8 cellular contexts compared by ENCODE assay signal in genomic region chr14:61269321-61270083, GRCh38. TPM values are rescaled to one million over a fixed set of nuclear protein-coding genes. Genes with fewer than 3 reads are reported as not detected.
DNase-seq lines count a peak whose midpoint lies in the region; TF ChIP-seq lines count a peak whose summit lies in the region.

No MANE protein-coding gene starts in this region.

- H3K27ac ChIP-seq in parathyroid adenoma = no peak overlapping the region
- no peak overlapping the region for H3K27ac ChIP-seq in tibial artery

- H3K4me2 ChIP-seq in parathyroid adenoma (ENCODE audit: low read length) = peak overlapping the region; percentile 99

- POLR2A ChIA-PET in HEK293T (lab: Yijun Ruan, JAX) = no interaction called here

- peak overlapping the region; percentile 76 for H2AFZ ChIP-seq in parathyroid adenoma

- intact Hi-C loops in activated naive CD4-positive, alpha-beta T cell treated with anti-CD3 and anti-CD28 coated beads for 36 hours (cut with micrococcal nuclease) = loop anchor here (1.0 kb wide), 4 partner anchors 10 to 858 kb away; no protein-coding TSS in a partner anchor
- intact Hi-C loops in tibial artery (cut with DNase I; ENCODE audit: low total_unique reads) = loop anchor here (2.0 kb wide), 1 partner anchor 17 kb away; no protein-coding TSS in a partner anchor

- H3K36me3 ChIP-seq in parathyroid adenoma (ENCODE audit: control insufficient read depth, insufficient read depth, low read length) (no peaks in the 10 kb centered on the region), tibial artery (no peaks in the 10 kb centered on the region)

- no peaks in the 10 kb centered on the region for H3K79me2 ChIP-seq in parathyroid adenoma

- H3K36me3 Mint-ChIP-seq in activated naive CD4-positive, alpha-beta T cell treated with anti-CD3 and anti-CD28 coated beads for 36 hours (ENCODE audit: low read depth) = no peaks in the 10 kb centered on the region

- DNase-seq in GM03348 (ENCODE audit: low spot score) (peak; percentile 78), HEK293T (ENCODE audit: extremely low spot score) (peak; percentile 72), MV-4-11 (lab: John Stamatoyannopoulos, UW) (peak; percentile 44), SK-N-DZ (ENCODE audit: low spot score) (peak; percentile 62), glomerular endothelial cell (ENCODE audit: extremely low read depth, low read depth, low spot score) (peak; percentile 55), tibial artery (peak; percentile 81 to 85)
- peak; percentile 91 for DNase-seq in activated naive CD4-positive, alpha-beta T cell treated with anti-CD3 and anti-CD28 coated beads for 36 hours

- H3K27ac Mint-ChIP-seq in activated naive CD4-positive, alpha-beta T cell treated with anti-CD3 and anti-CD28 coated beads for 36 hours = no peak overlapping the region

- TF ChIP-seq CTCF in parathyroid adenoma (IDR thresholded peaks at IDR 0.05) (peak; percentile 80), tibial artery (IDR thresholded peaks at IDR 0.05) (peak; percentile 75 to 86)

- H3K9me3 Mint-ChIP-seq in activated naive CD4-positive, alpha-beta T cell treated with anti-CD3 and anti-CD28 coated beads for 36 hours = no peaks in the 10 kb centered on the region

- no peak overlapping the region for H3K9ac ChIP-seq in parathyroid adenoma

- CTCF ChIA-PET in HEK293T (lab: Yijun Ruan, JAX) = interaction anchor here (0.5 to 0.9 kb wide), 4 partner anchors 12 to 1180 kb away, joined by 3 read pairs; no protein-coding TSS in a partner anchor
- CTCF ChIA-PET in activated naive CD4-positive, alpha-beta T cell treated with anti-CD3 and anti-CD28 coated beads for 36 hours (lab: Charles Lee) = interaction anchor here (0.6 to 5.3 kb wide), 17 partner anchors 11 to 995 kb away, joined by 3 to 44 read pairs (median 3); partner anchors contain the start of gene TMEM30B

- H3K27me3 ChIP-seq in parathyroid adenoma (ENCODE audit: control insufficient read depth, insufficient read depth, low read length) (no peaks in the 10 kb centered on the region), tibial artery (peaks cover 0 to 4% of the 10 kb centered on the region in 2 donors)

- H3K27me3 Mint-ChIP-seq in activated naive CD4-positive, alpha-beta T cell treated with anti-CD3 and anti-CD28 coated beads for 36 hours (ENCODE audit: low read depth) = peaks cover 10% of the 10 kb centered on the region

- peak overlapping the region; percentile 67 for H3K4me3 Mint-ChIP-seq in activated naive CD4-positive, alpha-beta T cell treated with anti-CD3 and anti-CD28 coated beads for 36 hours

- no peaks in the 10 kb centered on the region for H3K4me1 Mint-ChIP-seq in activated naive CD4-positive, alpha-beta T cell treated with anti-CD3 and anti-CD28 coated beads for 36 hours (ENCODE audit: low read depth)

- no peaks in the 10 kb centered on the region for H3K9me3 ChIP-seq in parathyroid adenoma (ENCODE audit: control insufficient read depth, low read length)
- H3K9me3 ChIP-seq in tibial artery = no peaks in the 10 kb centered on the region

- H3K4me1 ChIP-seq in parathyroid adenoma (peaks cover 2% of the 10 kb centered on the region), tibial artery (peaks cover 0 to 26% (median 1%) of the 10 kb centered on the region in 4 donors)

- H3K4me3 ChIP-seq in parathyroid adenoma (ENCODE audit: low read depth, low read length) (peak overlapping the region; percentile 61), tibial artery (peak overlapping the region; percentile 27 to 48)

TF ChIP-seq in HEK293T, 16 proteins besides CTCF, POLR2A, EP300 and RAD21:
- TF ChIP-seq FOXM1 (IDR thresholded peaks at IDR 0.05; ENCODE audit: borderline replicate concordance) (no peak), SUZ12 (IDR thresholded peaks at IDR 0.05) (no peak), HDGF (IDR thresholded peaks at IDR 0.05; ENCODE audit: borderline replicate concordance) (no peak), CTBP1 (IDR thresholded peaks at IDR 0.05; ENCODE audit: borderline replicate concordance) (no peak), FOXK2 (IDR thresholded peaks at IDR 0.05) (no peak), SP1 (IDR thresholded peaks at IDR 0.05) (no peak)
TF ChIP-seq in HEK293T: peak in this region for 0.

RNA-seq across cellular contexts. Expression of gene TMEM30B, which starts 11.6 kb away (rescaled TPM):
- not detected in 2 replicates for polyA plus RNA-seq in SK-N-DZ (2014; cell fraction: cytosol; rRNA removed)
- not detected in 2 replicates for polyA plus RNA-seq in SK-N-DZ (2014; cell fraction: nucleus; rRNA removed)
- 1 to 10 TPM; 2.8 to 3.0 TPM for total RNA-seq in activated naive CD4-positive, alpha-beta T cell treated with anti-CD3 and anti-CD28 coated beads for 36 hours
- total RNA-seq in glomerular endothelial cell = 0.12 and 0.34 TPM in 2 replicates

RNA-seq across cellular contexts. Expression of gene PRKCH, which starts 51.9 kb away (rescaled TPM):
- polyA plus RNA-seq in SK-N-DZ (2014; cell fraction: cytosol; rRNA removed) = 0.25 and 0.28 TPM in 2 replicates
- polyA plus RNA-seq in SK-N-DZ (2014; cell fraction: nucleus; rRNA removed) = 3.3 TPM in 1 of 2 replicates, not detected in the other
- 100 to 1,000 TPM; 149 to 158 TPM for total RNA-seq in activated naive CD4-positive, alpha-beta T cell treated with anti-CD3 and anti-CD28 coated beads for 36 hours
- 117 and 147 TPM in 2 replicates for total RNA-seq in glomerular endothelial cell
